ENCODE assay signal across 23 cellular contexts in the genomic region with DNA sequence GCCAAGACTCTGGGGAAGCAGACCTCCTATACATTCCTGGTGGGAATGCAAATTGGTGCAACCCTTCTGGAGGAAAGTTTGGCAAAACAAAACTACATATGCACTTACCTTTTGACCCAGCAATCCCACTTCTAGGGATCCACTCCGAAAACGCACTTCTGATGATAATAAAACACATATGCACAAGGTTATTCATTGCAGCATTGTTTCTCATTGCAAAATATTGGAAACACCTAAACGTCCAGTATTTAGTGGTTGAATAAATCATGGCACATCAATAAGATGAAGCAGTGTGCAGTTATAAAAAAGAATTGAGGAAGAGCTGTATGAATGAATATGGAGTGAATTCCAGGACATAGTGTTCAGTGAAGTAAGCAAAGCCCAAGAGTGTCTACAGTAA.
DNase-seq lines count a peak whose midpoint lies in the region; FAIRE-seq and TF ChIP-seq lines count a peak whose summit lies in the region.
"Had no signal": no experiment of that assay in that cellular context is flagged by ENCODE, and none has a peak within 500 bp of the region (broad histone marks: within the 10 kb centered on the region; RNA-seq: fewer than 3 reads in every experiment).

No MANE protein-coding gene starts in this region.

- H3K4me3 ChIP-seq in ACC112 (ENCODE audit: low read depth, low read length) (peak overlapping the region; percentile 61), brain microvascular endothelial cell (ENCODE audit: low read depth, low read length) (peak overlapping the region; percentile 48)
- H3K4me3 ChIP-seq: gastroesophageal sphincter, right lobe of liver had no signal

- H3K27me3 ChIP-seq in ACC112 (ENCODE audit: insufficient read depth, low read length), result no peaks in the 10 kb centered on the region
- H3K27me3 ChIP-seq in brain microvascular endothelial cell (replicated peaks), result no peaks in the 10 kb centered on the region
- H3K27me3 ChIP-seq: gastroesophageal sphincter, right lobe of liver had no signal

- H3K36me3 Mint-ChIP-seq in HFFc6 (ENCODE audit: low read depth), result peaks cover 36% of the 10 kb centered on the region
- no peaks in the 10 kb centered on the region for H3K36me3 Mint-ChIP-seq in activated CD4-positive, alpha-beta T cell treated with anti-CD3 and anti-CD28 coated beads, Interleukin-2, amount 10 ng/mL, durations not matched to agents 7 days and 5 days (ENCODE audit: low read depth)
- H3K36me3 Mint-ChIP-seq: activated naive CD4-positive, alpha-beta T cell treated with anti-CD3 and anti-CD28 coated beads, Interleukin-2, amount 50 U/mL, for 72 hours; CD8-positive, alpha-beta T cell; natural killer cell; stimulated activated effector memory CD8-positive, alpha-beta T cell treated with anti-CD3 and anti-CD28 coated beads, Interleukin-12 subunit alpha, Interleukin-12 subunit beta, amount 100 ng/mL, for 72 hours had no signal

- peak overlapping the region; percentile 92 for H3K27ac Mint-ChIP-seq in HFFc6
- no peak overlapping the region for H3K27ac Mint-ChIP-seq in activated CD4-positive, alpha-beta T cell treated with anti-CD3 and anti-CD28 coated beads, Interleukin-2, amount 10 ng/mL, durations not matched to agents 7 days and 5 days
- H3K27ac Mint-ChIP-seq: activated naive CD4-positive, alpha-beta T cell treated with anti-CD3 and anti-CD28 coated beads, Interleukin-2, amount 50 U/mL, for 72 hours; CD8-positive, alpha-beta T cell; natural killer cell; stimulated activated effector memory CD8-positive, alpha-beta T cell treated with anti-CD3 and anti-CD28 coated beads, Interleukin-12 subunit alpha, Interleukin-12 subunit beta, amount 100 ng/mL, for 72 hours had no signal

- no peak for TF ChIP-seq CTCF in HFFc6 (IDR thresholded peaks at IDR 0.05)
- no peak for TF ChIP-seq CTCF in brain microvascular endothelial cell (IDR thresholded peaks at IDR 0.05; ENCODE audit: low read depth, low read length, missing control alignments)

- FAIRE-seq in GM12892 (lab: Jason Lieb, UNC), result no peak

- H3K27me3 Mint-ChIP-seq in HFFc6 (ENCODE audit: insufficient read depth), result 0 out of 2 replicates have a peak, but pooled peaks cover under 1% of the 10 kb centered on the region
- H3K27me3 Mint-ChIP-seq in activated CD4-positive, alpha-beta T cell treated with anti-CD3 and anti-CD28 coated beads, Interleukin-2, amount 10 ng/mL, durations not matched to agents 7 days and 5 days, result peaks cover 24% of the 10 kb centered on the region

- 0 out of 2 replicates have a peak, but pooled peaks cover under 1% of the 10 kb centered on the region for H3K9me3 Mint-ChIP-seq in HFFc6
- H3K9me3 Mint-ChIP-seq in activated CD4-positive, alpha-beta T cell treated with anti-CD3 and anti-CD28 coated beads, Interleukin-2, amount 10 ng/mL, durations not matched to agents 7 days and 5 days, result no peaks in the 10 kb centered on the region
- H3K9me3 Mint-ChIP-seq: activated naive CD4-positive, alpha-beta T cell treated with anti-CD3 and anti-CD28 coated beads, Interleukin-2, amount 50 U/mL, for 72 hours; CD8-positive, alpha-beta T cell; natural killer cell; stimulated activated effector memory CD8-positive, alpha-beta T cell treated with anti-CD3 and anti-CD28 coated beads, Interleukin-12 subunit alpha, Interleukin-12 subunit beta, amount 100 ng/mL, for 72 hours had no signal

- no peaks in the 10 kb centered on the region for H3K79me2 ChIP-seq in ACC112 (ENCODE audit: control insufficient read depth, insufficient read depth, low read length, unreplicated experiment)
- H3K79me2 ChIP-seq: parathyroid adenoma had no signal

- CTCF ChIA-PET in activated CD4-positive, alpha-beta T cell treated with anti-CD3 and anti-CD28 coated beads, Interleukin-2, amount 10 ng/mL, durations not matched to agents 7 days and 5 days (lab: Charles Lee), result no interaction called here

- peak overlapping the region; percentile 96 for H3K27ac ChIP-seq in ACC112 (ENCODE audit: low read depth, low read length)
- peak overlapping the region; percentile 95 for H3K27ac ChIP-seq in brain microvascular endothelial cell
- H3K27ac ChIP-seq: gastroesophageal sphincter, parathyroid adenoma, right lobe of liver had no signal

- peaks cover 41% of the 10 kb centered on the region for H3K4me1 ChIP-seq in ACC112 (ENCODE audit: control insufficient read depth, insufficient read depth, low read length, unreplicated experiment)
- H3K4me1 ChIP-seq: gastroesophageal sphincter, parathyroid adenoma, right lobe of liver had no signal

- H2AFZ ChIP-seq in ACC112 (ENCODE audit: low read length, unreplicated experiment), result no peak overlapping the region
- H2AFZ ChIP-seq: parathyroid adenoma had no signal

- in situ Hi-C loops in brain microvascular endothelial cell (cut with HindIII; ENCODE audit: low pct_ligation_motif_present, low sequenced_read_pairs), result no loop called here

- peaks cover 60% of the 10 kb centered on the region for H3K4me1 Mint-ChIP-seq in HFFc6 (ENCODE audit: low read depth)
- H3K4me1 Mint-ChIP-seq in activated CD4-positive, alpha-beta T cell treated with anti-CD3 and anti-CD28 coated beads, Interleukin-2, amount 10 ng/mL, durations not matched to agents 7 days and 5 days, result no peaks in the 10 kb centered on the region
- H3K4me1 Mint-ChIP-seq: natural killer cell; stimulated activated effector memory CD8-positive, alpha-beta T cell treated with anti-CD3 and anti-CD28 coated beads, Interleukin-12 subunit alpha, Interleukin-12 subunit beta, amount 100 ng/mL, for 72 hours had no signal

- peak overlapping the region; percentile 80 for H3K4me3 Mint-ChIP-seq in HFFc6
- no peak overlapping the region for H3K4me3 Mint-ChIP-seq in activated CD4-positive, alpha-beta T cell treated with anti-CD3 and anti-CD28 coated beads, Interleukin-2, amount 10 ng/mL, durations not matched to agents 7 days and 5 days
- H3K4me3 Mint-ChIP-seq: CD8-positive, alpha-beta T cell; natural killer cell; stimulated activated effector memory CD8-positive, alpha-beta T cell treated with anti-CD3 and anti-CD28 coated beads, Interleukin-12 subunit alpha, Interleukin-12 subunit beta, amount 100 ng/mL, for 72 hours had no signal

- H3K36me3 ChIP-seq in ACC112 (ENCODE audit: insufficient read depth, low read length) (no peaks in the 10 kb centered on the region), brain microvascular endothelial cell (replicated peaks) (no peaks in the 10 kb centered on the region)
- H3K36me3 ChIP-seq: right lobe of liver had no signal

- DNase-seq in HFFc6 (no peak), brain microvascular endothelial cell (no peak), iris pigment epithelial cell (ENCODE audit: low read depth) (peak; percentile 50), GM12892 (ENCODE audit: insufficient read length) (no peak), AG08395 (ENCODE audit: low spot score) (no peak)
- no peak for DNase-seq in activated CD4-positive, alpha-beta T cell treated with anti-CD3 and anti-CD28 coated beads, Interleukin-2, amount 10 ng/mL, durations not matched to agents 7 days and 5 days
- no peak for DNase-seq in activated naive CD4-positive, alpha-beta T cell treated with anti-CD3 and anti-CD28 coated beads, Interleukin-2, amount 50 U/mL, for 16 hours
- DNase-seq: activated CD4-positive, CD25-positive, alpha-beta regulatory T cell treated with anti-CD3 and anti-CD28 coated beads, Interleukin-2, amount 50 U/mL, for 72 hours; activated CD8-positive, alpha-beta memory T cell treated with anti-CD3 and anti-CD28 coated beads for 24 hours; activated T-cell treated with anti-CD3 and anti-CD28 coated beads, Interleukin-2, amount 50 U/mL, for 48 hours; CD8-positive, alpha-beta T cell; DMS53; GOT3; mesendoderm; natural killer cell; NCI-H187 treated with DMSO at 0.1 percent for 48 hours; NCI-H82; right lobe of liver had no signal

- POLR2A ChIA-PET in activated CD4-positive, alpha-beta T cell treated with anti-CD3 and anti-CD28 coated beads, Interleukin-2, amount 10 ng/mL, durations not matched to agents 7 days and 5 days (lab: Charles Lee), result no interaction called here

- TF ChIP-seq POLR2A in GM12892 (IDR thresholded peaks at IDR 0.05; ENCODE audit: low read depth, low read length), result no peak
